Comparison of ENCODE assay signal across 1 cellular context in the genomic region with DNA sequence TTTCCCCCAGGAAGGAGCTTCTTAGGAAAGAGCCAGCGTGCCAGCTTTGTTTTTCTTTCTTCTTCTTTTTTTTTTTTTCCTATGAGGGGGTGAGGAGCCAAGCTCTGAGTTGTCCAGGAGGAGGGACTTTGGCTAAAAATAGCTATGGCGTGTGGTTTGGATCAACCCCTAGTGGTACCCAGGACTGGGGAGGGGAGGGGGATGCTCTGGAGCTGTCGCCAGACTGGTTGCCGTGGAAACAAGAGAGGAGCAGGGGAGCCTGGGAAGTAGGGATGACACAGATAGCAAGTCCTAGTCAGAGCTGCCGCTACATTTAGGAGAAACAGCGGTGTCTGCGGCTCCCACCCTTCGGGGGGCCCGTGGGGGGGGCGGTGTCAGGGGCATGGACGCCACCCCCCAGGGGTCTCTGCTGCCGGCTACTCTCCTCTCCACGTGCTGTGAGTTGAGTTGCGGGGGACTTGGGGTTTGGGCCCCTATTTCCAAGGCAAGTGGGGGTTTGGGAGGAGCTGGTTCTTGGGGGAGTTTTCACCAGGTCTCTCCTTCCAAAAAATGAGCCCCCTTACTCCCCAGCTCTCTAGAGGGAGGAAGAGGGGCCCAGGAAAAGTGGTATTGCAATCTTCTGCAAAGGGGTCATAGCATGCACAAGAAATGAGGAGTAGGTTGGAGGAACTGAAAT.
TF ChIP-seq lines count a peak whose summit lies in the region.

A gene (plus strand): TSS at position 278 of the 676 bp plus-strand sequence. CDS start 2,493 bp downstream, outside the sequence.

TF ChIP-seq in HepG2, 621 proteins besides CTCF, POLR2A, EP300 and RAD21 (continued from another document):
- TF ChIP-seq, protein P1, sequence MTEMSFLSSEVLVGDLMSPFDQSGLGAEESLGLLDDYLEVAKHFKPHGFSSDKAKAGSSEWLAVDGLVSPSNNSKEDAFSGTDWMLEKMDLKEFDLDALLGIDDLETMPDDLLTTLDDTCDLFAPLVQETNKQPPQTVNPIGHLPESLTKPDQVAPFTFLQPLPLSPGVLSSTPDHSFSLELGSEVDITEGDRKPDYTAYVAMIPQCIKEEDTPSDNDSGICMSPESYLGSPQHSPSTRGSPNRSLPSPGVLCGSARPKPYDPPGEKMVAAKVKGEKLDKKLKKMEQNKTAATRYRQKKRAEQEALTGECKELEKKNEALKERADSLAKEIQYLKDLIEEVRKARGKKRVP (CRISPR knock-in tag; IDR thresholded peaks at IDR 0.05): no peak
- TF ChIP-seq TBX2 (CRISPR knock-in tag; IDR thresholded peaks at IDR 0.05; ENCODE audit: borderline replicate concordance): no peak
- no peak for TF ChIP-seq ZNF724P (CRISPR knock-in tag; IDR thresholded peaks at IDR 0.05; ENCODE audit: borderline replicate concordance)
- TF ChIP-seq CHCHD3 (CRISPR knock-in tag; IDR thresholded peaks at IDR 0.05): no peak
- TF ChIP-seq, protein P2, sequence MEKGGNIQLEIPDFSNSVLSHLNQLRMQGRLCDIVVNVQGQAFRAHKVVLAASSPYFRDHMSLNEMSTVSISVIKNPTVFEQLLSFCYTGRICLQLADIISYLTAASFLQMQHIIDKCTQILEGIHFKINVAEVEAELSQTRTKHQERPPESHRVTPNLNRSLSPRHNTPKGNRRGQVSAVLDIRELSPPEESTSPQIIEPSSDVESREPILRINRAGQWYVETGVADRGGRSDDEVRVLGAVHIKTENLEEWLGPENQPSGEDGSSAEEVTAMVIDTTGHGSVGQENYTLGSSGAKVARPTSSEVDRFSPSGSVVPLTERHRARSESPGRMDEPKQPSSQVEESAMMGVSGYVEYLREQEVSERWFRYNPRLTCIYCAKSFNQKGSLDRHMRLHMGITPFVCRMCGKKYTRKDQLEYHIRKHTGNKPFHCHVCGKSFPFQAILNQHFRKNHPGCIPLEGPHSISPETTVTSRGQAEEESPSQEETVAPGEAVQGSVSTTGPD (CRISPR knock-in tag; IDR thresholded peaks at IDR 0.05): no peak
- TF ChIP-seq ZNF672 (CRISPR knock-in tag; IDR thresholded peaks at IDR 0.05): no peak
- TF ChIP-seq, protein P3, sequence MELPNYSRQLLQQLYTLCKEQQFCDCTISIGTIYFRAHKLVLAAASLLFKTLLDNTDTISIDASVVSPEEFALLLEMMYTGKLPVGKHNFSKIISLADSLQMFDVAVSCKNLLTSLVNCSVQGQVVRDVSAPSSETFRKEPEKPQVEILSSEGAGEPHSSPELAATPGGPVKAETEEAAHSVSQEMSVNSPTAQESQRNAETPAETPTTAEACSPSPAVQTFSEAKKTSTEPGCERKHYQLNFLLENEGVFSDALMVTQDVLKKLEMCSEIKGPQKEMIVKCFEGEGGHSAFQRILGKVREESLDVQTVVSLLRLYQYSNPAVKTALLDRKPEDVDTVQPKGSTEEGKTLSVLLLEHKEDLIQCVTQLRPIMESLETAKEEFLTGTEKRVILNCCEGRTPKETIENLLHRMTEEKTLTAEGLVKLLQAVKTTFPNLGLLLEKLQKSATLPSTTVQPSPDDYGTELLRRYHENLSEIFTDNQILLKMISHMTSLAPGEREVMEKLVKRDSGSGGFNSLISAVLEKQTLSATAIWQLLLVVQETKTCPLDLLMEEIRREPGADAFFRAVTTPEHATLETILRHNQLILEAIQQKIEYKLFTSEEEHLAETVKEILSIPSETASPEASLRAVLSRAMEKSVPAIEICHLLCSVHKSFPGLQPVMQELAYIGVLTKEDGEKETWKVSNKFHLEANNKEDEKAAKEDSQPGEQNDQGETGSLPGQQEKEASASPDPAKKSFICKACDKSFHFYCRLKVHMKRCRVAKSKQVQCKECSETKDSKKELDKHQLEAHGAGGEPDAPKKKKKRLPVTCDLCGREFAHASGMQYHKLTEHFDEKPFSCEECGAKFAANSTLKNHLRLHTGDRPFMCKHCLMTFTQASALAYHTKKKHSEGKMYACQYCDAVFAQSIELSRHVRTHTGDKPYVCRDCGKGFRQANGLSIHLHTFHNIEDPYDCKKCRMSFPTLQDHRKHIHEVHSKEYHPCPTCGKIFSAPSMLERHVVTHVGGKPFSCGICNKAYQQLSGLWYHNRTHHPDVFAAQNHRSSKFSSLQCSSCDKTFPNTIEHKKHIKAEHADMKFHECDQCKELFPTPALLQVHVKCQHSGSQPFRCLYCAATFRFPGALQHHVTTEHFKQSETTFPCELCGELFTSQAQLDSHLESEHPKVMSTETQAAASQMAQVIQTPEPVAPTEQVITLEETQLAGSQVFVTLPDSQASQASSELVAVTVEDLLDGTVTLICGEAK (IDR thresholded peaks at IDR 0.05): no peak
- TF ChIP-seq, protein P3 (CRISPR knock-in tag; IDR thresholded peaks at IDR 0.05): no peak
- TF ChIP-seq NFKB2 (CRISPR knock-in tag; IDR thresholded peaks at IDR 0.05; ENCODE audit: borderline replicate concordance): no peak
